21 cellular contexts compared by ENCODE assay signal in genomic region chr20:5766085-5766764, GRCh38. TPM values are rescaled to one million over a fixed set of nuclear protein-coding genes. Genes with fewer than 3 reads are reported as not detected.
DNase-seq lines count a peak whose midpoint lies in the region; ATAC-seq and TF ChIP-seq lines count a peak whose summit lies in the region.
"Had no signal": no experiment of that assay in that cellular context is flagged by ENCODE, and none has a peak within 500 bp of the region (broad histone marks: within the 10 kb centered on the region; RNA-seq: fewer than 3 reads in every experiment).

No MANE protein-coding gene starts in this region.

- WGBS in heart left ventricle, 4 donors, result 52 to 61% (median 59%) methylated on average over 7 of the region's 7 CpGs
- WGBS in esophagus squamous epithelium, 2 donors, result 75 to 82% methylated on average over 5 to 7 of the region's 7 CpGs

- no peaks in the 10 kb centered on the region for H4K20me1 ChIP-seq in neural progenitor cell (ENCODE audit: low read depth)

- H3K4me1 Mint-ChIP-seq in neural progenitor cell, result no peaks in the 10 kb centered on the region

- H2AFZ ChIP-seq in neural progenitor cell (replicated peaks), result no peak overlapping the region

- H3K36me3 ChIP-seq in heart left ventricle (peaks cover 0 to 8% (median 0%) of the 10 kb centered on the region in 9 donors), neural progenitor cell (no peaks in the 10 kb centered on the region), esophagus squamous epithelium (no peaks in the 10 kb centered on the region)
- H3K36me3 ChIP-seq: WERI-Rb-1 had no signal

- H3K36me3 Mint-ChIP-seq in neural progenitor cell, result peaks cover 2% of the 10 kb centered on the region

- H3K4me3 ChIP-seq in heart left ventricle (no peak overlapping the region), neural progenitor cell (no peak overlapping the region), esophagus squamous epithelium (no peak overlapping the region)

- DNase-seq in NCI-H69 (lab: John Stamatoyannopoulos, UW) (peak; percentile 15), heart left ventricle (peak in 2 of 5 donors; percentile 33 to 54), neural progenitor cell (ENCODE audit: low spot score) (no peak), esophagus squamous epithelium (lab: John Stamatoyannopoulos, UW) (no peak)
- no peak for DNase-seq in stimulated activated CD4-positive, alpha-beta T cell treated with anti-CD3 and anti-CD28 coated beads, Interleukin-12 subunit alpha, Interleukin-12 subunit beta, amount 100 ng/mL, for 4 hours
- DNase-seq: activated CD4-positive, alpha-beta T cell treated with anti-CD3 and anti-CD28 coated beads, Interleukin-2, amount 50 U/mL, for 48 hours; activated naive CD4-positive, alpha-beta T cell treated with anti-CD3 and anti-CD28 coated beads for 36 hours; activated T-cell treated with anti-CD3 and anti-CD28 coated beads for 4 hours; CD8-positive, alpha-beta T cell; DMS79; kidney glomerular epithelial cell; NCI-H345; SHP77; T-cell; WERI-Rb-1 had no signal

- TF ChIP-seq POLR2A in heart left ventricle (IDR thresholded peaks at IDR 0.05) (no peak), esophagus squamous epithelium (IDR thresholded peaks at IDR 0.05) (no peak)

- peaks cover 2% of the 10 kb centered on the region for H3K27me3 Mint-ChIP-seq in neural progenitor cell (ENCODE audit: insufficient read depth, low read depth)
- H3K27me3 Mint-ChIP-seq: progenitor cell of endocrine pancreas, T-cell had no signal

- no peaks in the 10 kb centered on the region for H3F3A ChIP-seq in neural progenitor cell (ENCODE audit: low read depth)

- intact Hi-C loops in heart left ventricle (cut with DNase I), result no loop called here
- intact Hi-C loops in esophagus squamous epithelium (cut with DNase I), result no loop called here

- no peaks in the 10 kb centered on the region for H3K9me3 Mint-ChIP-seq in neural progenitor cell
- H3K9me3 Mint-ChIP-seq: activated naive CD4-positive, alpha-beta T cell treated with anti-CD3 and anti-CD28 coated beads for 36 hours; CD8-positive, alpha-beta T cell; nephron; T-cell had no signal

- H3K27ac Mint-ChIP-seq in neural progenitor cell, result peak overlapping the region; percentile 82
- H3K27ac Mint-ChIP-seq: activated naive CD4-positive, alpha-beta T cell treated with anti-CD3 and anti-CD28 coated beads for 36 hours; CD8-positive, alpha-beta T cell; nephron; progenitor cell of endocrine pancreas; T-cell had no signal

- no peak overlapping the region for H3K4me2 ChIP-seq in neural progenitor cell

- peak; percentile 88 to 96 (median 94) for ATAC-seq in heart left ventricle
- ATAC-seq in HG02763 (IDR thresholded peaks at IDR 0.05; ENCODE audit: unreplicated experiment), result no peak
- no peak for ATAC-seq in esophagus mucosa
- ATAC-seq: CD8-positive, alpha-beta T cell; HCT116; T-cell had no signal

- H3K9me3 ChIP-seq in heart left ventricle, result no peaks in the 10 kb centered on the region
- H3K9me3 ChIP-seq in neural progenitor cell (ENCODE audit: low read depth), result no peaks in the 10 kb centered on the region
- no peaks in the 10 kb centered on the region for H3K9me3 ChIP-seq in esophagus squamous epithelium

- H3K27ac ChIP-seq in C4-2B (peak overlapping the region; percentile 14; the same call in 1 of the 2 replicates), heart left ventricle (peak overlapping the region in 5 of 12 donors; percentile 30 to 61 (median 41)), neural progenitor cell (no peak overlapping the region), esophagus squamous epithelium (no peak overlapping the region)
- H3K27ac ChIP-seq: WERI-Rb-1 had no signal

- H3K9ac ChIP-seq in neural progenitor cell, result no peak overlapping the region

- H3K4me3 Mint-ChIP-seq in neural progenitor cell, result no peak overlapping the region
- H3K4me3 Mint-ChIP-seq: activated naive CD4-positive, alpha-beta T cell treated with anti-CD3 and anti-CD28 coated beads for 36 hours; CD8-positive, alpha-beta T cell; nephron; T-cell had no signal

- H3K27me3 ChIP-seq in heart left ventricle, result no peaks in the 10 kb centered on the region
- H3K27me3 ChIP-seq in neural progenitor cell, result no peaks in the 10 kb centered on the region
- no peaks in the 10 kb centered on the region for H3K27me3 ChIP-seq in esophagus squamous epithelium

- TF ChIP-seq CTCF in C4-2B (conservative IDR thresholded peaks at IDR 0.05) (no peak), heart left ventricle (IDR thresholded peaks at IDR 0.05) (no peak), neural progenitor cell (IDR thresholded peaks at IDR 0.05) (no peak), esophagus squamous epithelium (IDR thresholded peaks at IDR 0.05) (no peak)

- no peaks in the 10 kb centered on the region for H3K79me2 ChIP-seq in neural progenitor cell (ENCODE audit: low read depth)

- H3K4me1 ChIP-seq in heart left ventricle (peaks cover 0 to 21% (median 0%) of the 10 kb centered on the region in 12 donors), neural progenitor cell (no peaks in the 10 kb centered on the region), esophagus squamous epithelium (peaks cover 0 to 8% (median 4%) of the 10 kb centered on the region in 3 donors)

RNA-seq across cellular contexts. Expression of gene SHLD1, which starts 16.0 kb away (rescaled TPM):
- 1 to 10 TPM in 8 of 9 donors, under 1 TPM in 1; 0.94 to 7.1 (median 4.5) TPM for total RNA-seq in heart left ventricle
- polyA plus RNA-seq in heart left ventricle, result 1 to 10 TPM; 6.1 to 6.6 TPM
- total RNA-seq in neural progenitor cell (ENCODE audit: low replicate concordance), result 5.1 and 9.0 TPM in 2 replicates
- 1 to 10 TPM; 1.2 to 3.6 (median 2.0) TPM for total RNA-seq in esophagus squamous epithelium
- total RNA-seq in esophagus mucosa, result 6.4 TPM

Comparison
In these comparisons a context has a peak if more than half of its experiments do, and no peak if none do; other contexts are left out.
1. ATAC-seq: peak in heart left ventricle (4 of 4); none in HG02763 (single experiment) and esophagus mucosa (single experiment).